Comparison of ENCODE assay signal across 1 cellular context in the genomic region with DNA sequence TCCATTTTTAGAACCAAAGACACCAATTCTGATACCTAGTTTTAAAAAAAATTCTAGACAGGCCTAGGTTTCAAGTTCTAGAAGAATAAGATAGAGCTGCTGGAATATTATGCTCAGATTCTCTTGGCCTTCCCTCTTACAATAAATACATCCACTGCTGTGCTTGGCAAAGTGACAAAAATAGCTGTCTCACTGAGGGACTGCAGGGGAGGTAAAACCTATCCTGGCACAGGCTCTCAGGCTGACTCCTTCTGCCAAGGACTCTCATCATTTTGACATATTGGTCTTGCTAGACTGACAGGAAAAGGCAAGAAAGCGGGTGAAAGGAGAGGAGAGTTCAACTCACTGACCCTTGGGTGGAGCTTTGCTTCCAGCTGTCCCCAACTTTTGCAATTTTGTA.
TF ChIP-seq lines count a peak whose summit lies in the region.

No MANE protein-coding gene starts in this region.

TF ChIP-seq in HEK293, 187 proteins besides CTCF, POLR2A, EP300 and RAD21 (continued from another document):
- TF ChIP-seq ZNF558 (tag by site-specific recombination; IDR thresholded peaks at IDR 0.05) (no peak), ZNF366 (tag by site-specific recombination; conservative IDR thresholded peaks at IDR 0.05) (no peak), ZNF571 (tag by site-specific recombination; IDR thresholded peaks at IDR 0.05) (no peak), ZFP37 (tag by site-specific recombination; IDR thresholded peaks at IDR 0.05) (no peak), ZNF426 (tag by site-specific recombination; IDR thresholded peaks at IDR 0.05) (no peak), ZNF157 (tag by site-specific recombination; IDR thresholded peaks at IDR 0.05) (no peak), ZNF248 (tag by site-specific recombination; IDR thresholded peaks at IDR 0.05) (no peak), EGR2 (tag by site-specific recombination; IDR thresholded peaks at IDR 0.05; ENCODE audit: low read depth) (no peak), YY2 (tag by site-specific recombination; IDR thresholded peaks at IDR 0.05) (no peak), ZFP69B (tag by site-specific recombination; IDR thresholded peaks at IDR 0.05) (no peak), ZNF529 (tag by site-specific recombination; IDR thresholded peaks at IDR 0.05; ENCODE audit: insufficient replicate concordance) (no peak), ZNF701 (tag by site-specific recombination; IDR thresholded peaks at IDR 0.05) (no peak), GFI1B (tag by site-specific recombination; IDR thresholded peaks at IDR 0.05) (no peak)
- TF ChIP-seq, protein P1, sequence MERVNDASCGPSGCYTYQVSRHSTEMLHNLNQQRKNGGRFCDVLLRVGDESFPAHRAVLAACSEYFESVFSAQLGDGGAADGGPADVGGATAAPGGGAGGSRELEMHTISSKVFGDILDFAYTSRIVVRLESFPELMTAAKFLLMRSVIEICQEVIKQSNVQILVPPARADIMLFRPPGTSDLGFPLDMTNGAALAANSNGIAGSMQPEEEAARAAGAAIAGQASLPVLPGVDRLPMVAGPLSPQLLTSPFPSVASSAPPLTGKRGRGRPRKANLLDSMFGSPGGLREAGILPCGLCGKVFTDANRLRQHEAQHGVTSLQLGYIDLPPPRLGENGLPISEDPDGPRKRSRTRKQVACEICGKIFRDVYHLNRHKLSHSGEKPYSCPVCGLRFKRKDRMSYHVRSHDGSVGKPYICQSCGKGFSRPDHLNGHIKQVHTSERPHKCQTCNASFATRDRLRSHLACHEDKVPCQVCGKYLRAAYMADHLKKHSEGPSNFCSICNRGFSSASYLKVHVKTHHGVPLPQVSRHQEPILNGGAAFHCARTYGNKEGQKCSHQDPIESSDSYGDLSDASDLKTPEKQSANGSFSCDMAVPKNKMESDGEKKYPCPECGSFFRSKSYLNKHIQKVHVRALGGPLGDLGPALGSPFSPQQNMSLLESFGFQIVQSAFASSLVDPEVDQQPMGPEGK (tag by site-specific recombination; IDR thresholded peaks at IDR 0.05): no peak
- TF ChIP-seq, protein P2, sequence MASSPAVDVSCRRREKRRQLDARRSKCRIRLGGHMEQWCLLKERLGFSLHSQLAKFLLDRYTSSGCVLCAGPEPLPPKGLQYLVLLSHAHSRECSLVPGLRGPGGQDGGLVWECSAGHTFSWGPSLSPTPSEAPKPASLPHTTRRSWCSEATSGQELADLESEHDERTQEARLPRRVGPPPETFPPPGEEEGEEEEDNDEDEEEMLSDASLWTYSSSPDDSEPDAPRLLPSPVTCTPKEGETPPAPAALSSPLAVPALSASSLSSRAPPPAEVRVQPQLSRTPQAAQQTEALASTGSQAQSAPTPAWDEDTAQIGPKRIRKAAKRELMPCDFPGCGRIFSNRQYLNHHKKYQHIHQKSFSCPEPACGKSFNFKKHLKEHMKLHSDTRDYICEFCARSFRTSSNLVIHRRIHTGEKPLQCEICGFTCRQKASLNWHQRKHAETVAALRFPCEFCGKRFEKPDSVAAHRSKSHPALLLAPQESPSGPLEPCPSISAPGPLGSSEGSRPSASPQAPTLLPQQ (tag by site-specific recombination; IDR thresholded peaks at IDR 0.05): no peak
- TF ChIP-seq, protein P3, sequence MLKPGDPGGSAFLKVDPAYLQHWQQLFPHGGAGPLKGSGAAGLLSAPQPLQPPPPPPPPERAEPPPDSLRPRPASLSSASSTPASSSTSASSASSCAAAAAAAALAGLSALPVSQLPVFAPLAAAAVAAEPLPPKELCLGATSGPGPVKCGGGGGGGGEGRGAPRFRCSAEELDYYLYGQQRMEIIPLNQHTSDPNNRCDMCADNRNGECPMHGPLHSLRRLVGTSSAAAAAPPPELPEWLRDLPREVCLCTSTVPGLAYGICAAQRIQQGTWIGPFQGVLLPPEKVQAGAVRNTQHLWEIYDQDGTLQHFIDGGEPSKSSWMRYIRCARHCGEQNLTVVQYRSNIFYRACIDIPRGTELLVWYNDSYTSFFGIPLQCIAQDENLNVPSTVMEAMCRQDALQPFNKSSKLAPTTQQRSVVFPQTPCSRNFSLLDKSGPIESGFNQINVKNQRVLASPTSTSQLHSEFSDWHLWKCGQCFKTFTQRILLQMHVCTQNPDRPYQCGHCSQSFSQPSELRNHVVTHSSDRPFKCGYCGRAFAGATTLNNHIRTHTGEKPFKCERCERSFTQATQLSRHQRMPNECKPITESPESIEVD (tag by site-specific recombination; IDR thresholded peaks at IDR 0.05): no peak
